8 cellular contexts compared by ENCODE assay signal in genomic region chr13:80132741-80133601, GRCh38.
DNase-seq lines count a peak whose midpoint lies in the region; ATAC-seq and TF ChIP-seq lines count a peak whose summit lies in the region.

No MANE protein-coding gene starts in this region.

- TF ChIP-seq CTCF in BJ (IDR thresholded peaks at IDR 0.05; ENCODE audit: insufficient read depth, low read depth, low read length) (no peak), PC-9 (conservative IDR thresholded peaks at IDR 0.05) (no peak)

- no peaks in the 10 kb centered on the region for H3K79me2 ChIP-seq in PC-9 (ENCODE audit: low read depth)

- H3K27me3 ChIP-seq in BJ (ENCODE audit: control insufficient read depth, insufficient read depth, low read length) = no peaks in the 10 kb centered on the region
- no peaks in the 10 kb centered on the region for H3K27me3 ChIP-seq in PC-9 (ENCODE audit: insufficient read depth, low read depth)

- POLR2A ChIA-PET in BJ (lab: Charles Lee) = no interaction called here
- POLR2A ChIA-PET in PC-9 (lab: Charles Lee; ENCODE audit: unreplicated experiment) = interaction anchor here (0.6 to 0.7 kb wide), 2 partner anchors 42 to 118 kb away, joined by 3 to 7 read pairs; no protein-coding TSS in a partner anchor

- H3K4me1 ChIP-seq in PC-9 (replicated peaks; ENCODE audit: insufficient read depth) = peaks cover 35% of the 10 kb centered on the region

- H3K4me3 ChIP-seq in BJ (ENCODE audit: low read depth, low read length) (peak overlapping the region; percentile 21; the same call in 1 of the 2 replicates), PC-9 (peak overlapping the region; percentile 46)

- H4K20me1 ChIP-seq in PC-9 (ENCODE audit: insufficient read depth) = no peaks in the 10 kb centered on the region

- H3K27ac ChIP-seq in PC-9 = peak overlapping the region; percentile 47

- no peak for DNase-seq in BJ (ENCODE audit: low read depth)
- DNase-seq in PC-9 = peak; percentile 36 to 81
- peak; percentile 71 for DNase-seq in mucosa of gallbladder (ENCODE audit: low spot score)
- no peak for DNase-seq in central memory CD4-positive, alpha-beta T cell
- DNase-seq in NCI-H1694 treated with DMSO at 0.1 percent for 48 hours (lab: John Stamatoyannopoulos, UW) = no peak

- H3K9me3 ChIP-seq in PC-9 (ENCODE audit: insufficient read depth, low read depth) = no peaks in the 10 kb centered on the region

- peak overlapping the region; percentile 79 for H2AFZ ChIP-seq in PC-9

- H3K9me2 ChIP-seq in PC-9 (ENCODE audit: insufficient read depth) = no peaks in the 10 kb centered on the region

- intact Hi-C loops in PC-9 (cut with micrococcal nuclease; ENCODE audit: unreplicated experiment) = loop anchor here (1.0 to 5.0 kb wide), 5 partner anchors 47 to 356 kb away; partner anchors contain the start of gene SPRY2

- peaks cover 15% of the 10 kb centered on the region; the same call in 1 of the 2 replicates for H3F3A ChIP-seq in PC-9 (ENCODE audit: insufficient read depth, low read depth)

- ATAC-seq in esophagus mucosa (peak; percentile 31), HG02970 (IDR thresholded peaks at IDR 0.05; ENCODE audit: low FRiP score, unreplicated experiment) (no peak), GM18858 (IDR thresholded peaks at IDR 0.05; ENCODE audit: unreplicated experiment) (no peak)

- CTCF ChIA-PET in BJ (lab: Yijun Ruan, JAX) = interaction anchor here (0.7 to 1.3 kb wide), 3 partner anchors 9 to 85 kb away, joined by 3 read pairs; no protein-coding TSS in a partner anchor
- CTCF ChIA-PET in PC-9 (lab: Charles Lee) = no interaction called here

- BruUV-seq in PC-9 (replicated peaks; lab: Mats Ljungman, UMichigan) = no TSS peak

- H3K4me2 ChIP-seq in PC-9 = peak overlapping the region; percentile 78

- H3K36me3 ChIP-seq in BJ (ENCODE audit: control insufficient read depth, insufficient read depth, low read length) (no peaks in the 10 kb centered on the region), PC-9 (ENCODE audit: low read depth) (no peaks in the 10 kb centered on the region)

Comparison
In these comparisons a context has a peak if more than half of its experiments do, and no peak if none do; other contexts are left out.
1. DNase-seq: peak in PC-9 (2 of 2) and mucosa of gallbladder (single experiment); none in BJ (single experiment), central memory CD4-positive, alpha-beta T cell (single experiment) and NCI-H1694 treated with DMSO at 0.1 percent for 48 hours (single experiment).